Comparison of ENCODE assay signal across 20 cellular contexts in the genomic region with DNA sequence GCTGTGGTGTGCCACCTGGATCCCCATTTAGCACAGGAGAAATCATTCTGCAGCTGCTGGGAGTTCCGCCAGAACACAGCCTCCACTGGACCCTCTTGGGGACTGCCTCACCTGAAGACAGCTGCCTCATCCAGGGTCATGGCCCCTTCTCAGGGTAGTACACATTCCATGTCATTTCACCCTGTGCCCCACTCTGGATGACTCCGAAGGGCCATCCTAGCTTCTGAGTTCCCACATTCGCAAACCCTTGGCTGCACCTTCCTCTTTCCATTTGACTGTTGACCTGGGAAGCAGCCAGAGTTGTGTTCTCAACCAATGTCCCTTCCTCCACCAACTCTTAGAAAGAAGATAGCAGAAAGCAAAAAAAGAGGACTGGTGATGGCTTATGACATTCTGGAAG.
"Had no signal": no experiment of that assay in that cellular context is flagged by ENCODE, and none has a peak within 500 bp of the region (broad histone marks: within the 10 kb centered on the region; RNA-seq: fewer than 3 reads in every experiment).

No MANE protein-coding gene starts in this region.

- H3K9me3 ChIP-seq: left lung, ovary, thyroid gland had no signal

- ATAC-seq: activated CD4-positive, alpha-beta T cell treated with anti-CD3 and anti-CD28 coated beads for 36 hours; left lung; naive thymus-derived CD8-positive, alpha-beta T cell; T-helper 17 cell; WTC11 had no signal

- H3K27me3 ChIP-seq: cardiac muscle cell, left lung, thyroid gland had no signal

- H3K36me3 ChIP-seq: cardiac muscle cell, left lung, ovary, thyroid gland had no signal

- H3K4me3 ChIP-seq: cardiac muscle cell, dorsolateral prefrontal cortex, left lung, ovary, thyroid gland had no signal

- H3K27ac ChIP-seq: cardiac muscle cell, dorsolateral prefrontal cortex, epithelial cell of prostate, left lung, ovary, thyroid gland had no signal

- DNase-seq: activated CD4-positive, alpha-beta memory T cell treated with anti-CD3 and anti-CD28 coated beads for 36 hours; activated CD4-positive, alpha-beta T cell treated with anti-CD3 and anti-CD28 coated beads for 36 hours; activated naive CD4-positive, alpha-beta T cell treated with Interleukin-2 at 50 U/mL for 16 hours; activated naive CD8-positive, alpha-beta T cell treated with anti-CD3 and anti-CD28 coated beads, Interleukin-2, amount 10 ng/mL, durations not matched to agents 7 days and 5 days; activated T-cell treated with anti-CD3 and anti-CD28 coated beads, Interleukin-2, amount 50 U/mL, for 1 hour; dorsolateral prefrontal cortex; endodermal cell; foreskin fibroblast; glutamatergic neuron; left lung; mesendoderm; naive thymus-derived CD8-positive, alpha-beta T cell; ovary; stimulated activated CD4-positive, alpha-beta T cell treated with anti-CD3 and anti-CD28 coated beads, Interleukin-2, amount 100 ng/mL, for 24 hours; stimulated activated naive CD4-positive, alpha-beta T cell treated with Interleukin-2 at 50 U/mL for 16 hours; T-helper 17 cell; thyroid gland had no signal

- H3K4me1 ChIP-seq: left lung, thyroid gland had no signal
